In the genomic region with DNA sequence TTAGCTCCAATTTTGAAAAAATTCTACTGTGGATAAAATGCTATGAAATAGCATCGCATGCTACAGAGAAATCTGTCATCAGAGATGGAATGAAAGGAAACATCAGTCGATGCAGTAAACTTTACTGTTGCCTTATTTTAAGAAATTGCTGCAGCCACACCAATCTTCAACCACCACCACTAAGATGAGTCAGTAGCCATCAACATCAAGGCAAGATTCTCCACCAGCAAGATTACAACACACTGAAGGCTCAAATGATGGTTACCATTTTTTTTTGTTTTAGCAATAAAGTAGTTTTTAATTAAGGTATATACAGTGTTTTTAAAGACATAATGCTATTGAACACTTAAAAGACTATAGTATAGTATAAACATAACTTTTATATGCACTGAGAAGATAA, we compare ENCODE assay signal across 18 cellular contexts.
"Had no signal": no experiment of that assay in that cellular context is flagged by ENCODE, and none has a peak within 500 bp of the region (broad histone marks: within the 10 kb centered on the region; RNA-seq: fewer than 3 reads in every experiment).

No MANE protein-coding gene starts in this region.

- H3K36me3 ChIP-seq: brain microvascular endothelial cell, heart left ventricle, sigmoid colon had no signal

- H3K9me3 ChIP-seq: heart left ventricle, sigmoid colon had no signal

- H3K27me3 ChIP-seq: brain microvascular endothelial cell, foreskin keratinocyte, heart left ventricle, sigmoid colon had no signal

- H3K27ac ChIP-seq: brain microvascular endothelial cell, foreskin keratinocyte, heart left ventricle, sigmoid colon had no signal

- DNase-seq: activated CD4-positive, alpha-beta T cell treated with anti-CD3 and anti-CD28 coated beads for 1 hour; activated CD4-positive, alpha-beta T cell treated with anti-CD3 and anti-CD28 coated beads, Interleukin-2, amount 50 U/mL, for 48 hours; activated CD8-positive, alpha-beta memory T cell treated with anti-CD3 and anti-CD28 coated beads, Interleukin-2, amount 10 ng/mL, durations not matched to agents 7 days and 5 days; activated effector memory CD4-positive, alpha-beta T cell treated with Interleukin-2 at 50 U/mL for 16 hours; activated T-cell treated with anti-CD3 and anti-CD28 coated beads, Interleukin-2, amount 50 U/mL, for 24 hours; amygdala; brain microvascular endothelial cell; cerebellar nuclear complex; dermis blood vessel endothelial cell; foreskin keratinocyte; heart left ventricle; islet precursor cell; sigmoid colon; stimulated activated CD4-positive, alpha-beta T cell treated with anti-CD3 and anti-CD28 coated beads, Interleukin-12 subunit alpha, Interleukin-12 subunit beta, amount 100 ng/mL, for 4 hours; stimulated activated naive CD4-positive, alpha-beta T cell; trophoblast cell had no signal

- ATAC-seq: activated CD8-positive, alpha-beta memory T cell treated with anti-CD3 and anti-CD28 coated beads, Interleukin-2, amount 10 ng/mL, durations not matched to agents 7 days and 5 days; activated naive CD4-positive, alpha-beta T cell treated with anti-CD3 and anti-CD28 coated beads, Interleukin-2, amount 50 U/mL, for 72 hours; foreskin keratinocyte; heart left ventricle; left lobe of liver had no signal

- H3K4me3 ChIP-seq: heart left ventricle, sigmoid colon had no signal
